In the genomic region with DNA sequence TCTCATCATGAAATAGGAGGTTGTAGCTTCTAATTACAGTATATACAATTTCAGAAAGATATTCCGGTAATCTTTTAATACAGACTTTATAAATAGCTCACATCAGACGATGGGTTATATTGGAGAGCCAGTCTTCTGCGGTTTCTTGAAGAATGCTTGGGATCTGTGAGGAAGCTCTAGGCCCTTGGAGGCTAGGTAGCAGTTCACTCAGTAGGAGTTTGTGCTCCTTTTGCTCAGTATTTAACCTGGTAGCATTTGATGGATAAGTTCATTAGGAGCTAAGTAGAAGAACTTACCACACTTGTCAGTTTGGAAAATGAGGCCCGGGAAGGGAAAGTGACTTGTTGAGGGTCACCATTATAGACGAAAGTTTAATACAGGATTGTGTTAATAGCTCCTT, we compare ENCODE assay signal across 10 cellular contexts. TPM values are rescaled to one million over a fixed set of nuclear protein-coding genes. Genes with fewer than 3 reads are reported as not detected.
DNase-seq lines count a peak whose midpoint lies in the region; ATAC-seq and TF ChIP-seq lines count a peak whose summit lies in the region.
"Had no signal": no experiment of that assay in that cellular context is flagged by ENCODE, and none has a peak within 500 bp of the region (broad histone marks: within the 10 kb centered on the region; RNA-seq: fewer than 3 reads in every experiment).

No MANE protein-coding gene starts in this region.

- H3K27ac Mint-ChIP-seq in effector memory CD8-positive, alpha-beta T cell, result peak overlapping the region in 1 of 2 donors; percentile 20
- peak overlapping the region; percentile 89 to 93 for H3K27ac Mint-ChIP-seq in natural killer cell

- peaks cover 86% of the 10 kb centered on the region for H3K79me2 ChIP-seq in MM.1S (ENCODE audit: low read length)

- no peaks in the 10 kb centered on the region for H3K9me3 Mint-ChIP-seq in effector memory CD8-positive, alpha-beta T cell
- no peaks in the 10 kb centered on the region for H3K9me3 Mint-ChIP-seq in natural killer cell

- H4K20me1 ChIP-seq in MM.1S (ENCODE audit: insufficient read depth, low read length), result peaks cover 31% of the 10 kb centered on the region

- H2AFZ ChIP-seq in MM.1S (ENCODE audit: low read length), result no peak overlapping the region

- H3K27me3 Mint-ChIP-seq in effector memory CD8-positive, alpha-beta T cell, result no peaks in the 10 kb centered on the region
- no peaks in the 10 kb centered on the region for H3K27me3 Mint-ChIP-seq in natural killer cell (ENCODE audit: low read depth in 2 of 2)

- no peaks in the 10 kb centered on the region for H3K27me3 ChIP-seq in MM.1S (replicated peaks; ENCODE audit: insufficient read depth, low read length)

- peaks cover 39% of the 10 kb centered on the region for H3K4me1 ChIP-seq in MM.1S (ENCODE audit: low read length)

- 0 out of 2 replicates have a peak, but pooled peaks cover 6% of the 10 kb centered on the region for H3F3A ChIP-seq in MM.1S (ENCODE audit: insufficient read depth, low read length)

- no peak overlapping the region for H3K27ac ChIP-seq in MM.1S (ENCODE audit: low read length)

- H3K36me3 Mint-ChIP-seq in effector memory CD8-positive, alpha-beta T cell (ENCODE audit: insufficient read depth), result peaks cover 38% of the 10 kb centered on the region
- peaks cover 7% of the 10 kb centered on the region for H3K36me3 Mint-ChIP-seq in natural killer cell

- H3K9me3 ChIP-seq in MM.1S (replicated peaks; ENCODE audit: insufficient read depth, low read length), result no peaks in the 10 kb centered on the region

- no peaks in the 10 kb centered on the region for H3K9me2 ChIP-seq in MM.1S (replicated peaks; ENCODE audit: insufficient read depth, low read length)

- 0 out of 2 replicates have a peak overlapping the region, but pooled peaks have one; percentile 98 for H3K9ac ChIP-seq in MM.1S (ENCODE audit: low read length)

- TF ChIP-seq CTCF in AG10803 (conservative IDR thresholded peaks at IDR 0.05; ENCODE audit: low read length), result no peak
- TF ChIP-seq CTCF in MM.1S (IDR thresholded peaks at IDR 0.05; ENCODE audit: low read length), result no peak
- no peak for TF ChIP-seq CTCF in natural killer cell (IDR thresholded peaks at IDR 0.05)

- H3K4me1 Mint-ChIP-seq in effector memory CD8-positive, alpha-beta T cell (ENCODE audit: low read depth in 2 of 2), result peaks cover 21 to 38% of the 10 kb centered on the region in 2 donors
- peaks cover 69 to 71% of the 10 kb centered on the region in 2 donors for H3K4me1 Mint-ChIP-seq in natural killer cell

- ATAC-seq in effector memory CD8-positive, alpha-beta T cell (replicated peaks), result no peak
- ATAC-seq in natural killer cell, result no peak

- peak; percentile 73 for DNase-seq in AG10803 (ENCODE audit: low read depth)
- no peak for DNase-seq in MM.1S
- no peak for DNase-seq in effector memory CD8-positive, alpha-beta T cell
- no peak for DNase-seq in natural killer cell
- no peak for DNase-seq in T1000 (lab: John Stamatoyannopoulos, UW)
- DNase-seq in C1 segment of cervical spinal cord (lab: John Stamatoyannopoulos, UW), result no peak
- no peak for DNase-seq in NCI-H774 (lab: John Stamatoyannopoulos, UW)
- no peak for DNase-seq in NCI-H1092 treated with DMSO at 0.1 percent for 48 hours (lab: John Stamatoyannopoulos, UW)
- DNase-seq: cortex of kidney, GF-D8 had no signal

- H3K4me3 Mint-ChIP-seq in effector memory CD8-positive, alpha-beta T cell, result peak overlapping the region; percentile 82 to 83
- H3K4me3 Mint-ChIP-seq in natural killer cell, result peak overlapping the region; percentile 96

- peak overlapping the region; percentile 93 for H3K4me2 ChIP-seq in MM.1S (ENCODE audit: low read depth, low read length)

- intact Hi-C loops in natural killer cell (cut with micrococcal nuclease), result no loop called here

- peaks cover 15% of the 10 kb centered on the region for H3K36me3 ChIP-seq in MM.1S (replicated peaks; ENCODE audit: insufficient read depth, low read length)

- peak overlapping the region; percentile 82 for H3K4me3 ChIP-seq in AG10803 (ENCODE audit: low read length)
- peak overlapping the region; percentile 86; the same call in 1 of the 2 replicates for H3K4me3 ChIP-seq in MM.1S (ENCODE audit: low read length)

RNA-seq across cellular contexts. Expression of gene FNDC3B, which starts 2.8 kb away (rescaled TPM):
- 100 to 1,000 TPM; 154 to 214 (median 206) TPM for total RNA-seq in natural killer cell
